In the genomic region with DNA sequence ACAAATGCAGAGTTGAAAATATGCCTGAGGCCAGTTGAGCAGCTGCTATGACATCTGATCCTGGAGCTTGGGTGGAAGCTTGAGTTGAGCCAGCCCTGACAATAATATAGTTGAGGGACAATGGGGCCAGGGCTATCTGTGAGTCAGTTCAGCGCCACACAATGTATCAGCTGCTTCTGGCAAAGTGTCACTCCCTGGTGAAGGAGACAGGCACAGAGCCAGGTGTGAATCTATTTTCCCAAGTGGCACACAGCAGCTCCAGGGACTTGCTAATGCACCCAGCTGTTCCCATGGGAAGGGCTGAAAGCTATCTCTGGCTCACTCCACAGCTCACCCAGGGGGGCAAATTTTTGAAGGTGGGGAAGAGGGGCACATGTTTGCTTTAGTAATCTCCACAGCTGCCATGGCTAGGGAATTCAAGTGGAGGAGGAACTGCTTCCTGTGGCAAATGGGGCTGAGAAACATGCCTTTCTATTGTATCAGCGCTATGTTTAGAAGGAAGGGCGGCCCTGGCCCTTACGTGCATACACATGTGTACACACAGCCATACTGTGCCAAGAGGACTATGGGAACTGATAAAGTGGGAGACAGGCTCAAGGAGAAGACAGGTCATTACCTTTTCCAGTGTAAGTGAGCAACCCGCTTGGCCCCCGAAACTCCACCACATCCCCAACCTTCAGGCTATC, we compare ENCODE assay signal across 11 cellular contexts. TPM values are rescaled to one million over a fixed set of nuclear protein-coding genes. Genes with fewer than 3 reads are reported as not detected.
DNase-seq lines count a peak whose midpoint lies in the region; ATAC-seq and TF ChIP-seq lines count a peak whose summit lies in the region.
"Had no signal": no experiment of that assay in that cellular context is flagged by ENCODE, and none has a peak within 500 bp of the region (broad histone marks: within the 10 kb centered on the region; RNA-seq: fewer than 3 reads in every experiment).

No MANE protein-coding gene starts in this region.

- H3K27me3 Mint-ChIP-seq in effector memory CD8-positive, alpha-beta T cell = no peaks in the 10 kb centered on the region
- H3K27me3 Mint-ChIP-seq in osteocyte (ENCODE audit: unreplicated experiment) = no peaks in the 10 kb centered on the region

- H3K27ac Mint-ChIP-seq in effector memory CD8-positive, alpha-beta T cell = peak overlapping the region; percentile 65 to 84
- H3K27ac Mint-ChIP-seq in osteocyte (ENCODE audit: unreplicated experiment) = peak overlapping the region; percentile 6

- CTCF ChIA-PET in HEK293 (lab: Yijun Ruan, JAX) = interaction anchor here (0.7 kb wide), 1 partner anchor 76 kb away, joined by 3 read pairs; a partner anchor contains a TSS

- H3K4me1 Mint-ChIP-seq in effector memory CD8-positive, alpha-beta T cell (ENCODE audit: low read depth in 2 of 2) = peaks cover 11 to 20% of the 10 kb centered on the region in 2 donors
- peaks cover 23% of the 10 kb centered on the region for H3K4me1 Mint-ChIP-seq in osteocyte (ENCODE audit: unreplicated experiment)

- DNase-seq in NCI-H2171 treated with DMSO at 0.1 percent for 48 hours (lab: John Stamatoyannopoulos, UW) = peak; percentile 92
- DNase-seq in effector memory CD8-positive, alpha-beta T cell = no peak
- no peak for DNase-seq in osteocyte (ENCODE audit: extremely low spot score, unreplicated experiment)
- DNase-seq in stimulated activated CD4-positive, alpha-beta T cell treated with anti-CD3 and anti-CD28 coated beads, Interleukin-2, amount 100 ng/mL, for 48 hours = no peak
- no peak for DNase-seq in activated CD8-positive, alpha-beta memory T cell treated with anti-CD3 and anti-CD28 coated beads for 24 hours
- DNase-seq: activated naive CD4-positive, alpha-beta T cell treated with anti-CD3 and anti-CD28 coated beads, Interleukin-2, amount 50 U/mL, for 16 hours; OCI-M1 had no signal

- no peak for ATAC-seq in effector memory CD8-positive, alpha-beta T cell (replicated peaks)
- ATAC-seq in HG02759 (IDR thresholded peaks at IDR 0.05; ENCODE audit: unreplicated experiment) = no peak
- ATAC-seq in HG03045 (IDR thresholded peaks at IDR 0.05; ENCODE audit: unreplicated experiment) = no peak
- ATAC-seq: GM12878 had no signal

- no peaks in the 10 kb centered on the region for H3K9me3 ChIP-seq in HEK293 (ENCODE audit: control insufficient read depth, insufficient read depth, low read depth, low read length)

- TF ChIP-seq CTCF in HEK293 (tag by site-specific recombination; IDR thresholded peaks at IDR 0.05) = no peak
- no peak for TF ChIP-seq CTCF in osteocyte (IDR thresholded peaks at IDR 0.05)

- no peak overlapping the region for H3K4me3 Mint-ChIP-seq in effector memory CD8-positive, alpha-beta T cell
- no peak overlapping the region for H3K4me3 Mint-ChIP-seq in osteocyte (ENCODE audit: unreplicated experiment)

- peaks cover 12% of the 10 kb centered on the region for H3K36me3 Mint-ChIP-seq in effector memory CD8-positive, alpha-beta T cell (ENCODE audit: insufficient read depth)
- H3K36me3 Mint-ChIP-seq in osteocyte (ENCODE audit: unreplicated experiment) = peaks cover 5% of the 10 kb centered on the region

- peaks cover 0 to 51% of the 10 kb centered on the region in 2 experiments; a peak in 1 of 3 replicates for H3K36me3 ChIP-seq in HEK293 (ENCODE audit: control insufficient read depth in 2 of 2, insufficient read depth in 1 of 2, low read length in 2 of 2)

- H3K27ac ChIP-seq in HEK293 (ENCODE audit: extremely low read depth, low read depth, low read length) = no peak overlapping the region

- no peak overlapping the region for H3K4me3 ChIP-seq in HEK293 (ENCODE audit: low read depth, low read length)
- H3K4me3 ChIP-seq: GM12878 had no signal

- POLR2A ChIA-PET in HEK293 (lab: Yijun Ruan, JAX) = interaction anchor here (1.0 kb wide), 1 partner anchor 10 kb away, joined by 3 read pairs; no protein-coding TSS in a partner anchor

- no peaks in the 10 kb centered on the region for H3K9me3 Mint-ChIP-seq in effector memory CD8-positive, alpha-beta T cell
- no peaks in the 10 kb centered on the region for H3K9me3 Mint-ChIP-seq in osteocyte (ENCODE audit: unreplicated experiment)

- 0 out of 2 replicates have a peak, but pooled peaks cover 2% of the 10 kb centered on the region for H3K4me1 ChIP-seq in HEK293 (ENCODE audit: control insufficient read depth, insufficient read depth, low read length)

TF ChIP-seq in HEK293, 187 proteins besides CTCF, POLR2A, EP300 and RAD21:
- TF ChIP-seq ZNF621 (tag by site-specific recombination; IDR thresholded peaks at IDR 0.05) (no peak), ZNF76 (tag by site-specific recombination; IDR thresholded peaks at IDR 0.05; ENCODE audit: borderline replicate concordance, low read depth) (no peak), ZNF37A (tag by site-specific recombination; IDR thresholded peaks at IDR 0.05) (no peak), GLIS1 (tag by site-specific recombination; IDR thresholded peaks at IDR 0.05) (0 out of 2 replicates have a peak, but pooled peaks have one; percentile 15), MZF1 (tag by site-specific recombination; IDR thresholded peaks at IDR 0.05; ENCODE audit: borderline replicate concordance) (no peak), ZIC2 (tag by site-specific recombination; IDR thresholded peaks at IDR 0.05) (peak; percentile 67)

RNA-seq across cellular contexts. Expression of a gene that starts 2.2 kb away (rescaled TPM):
- total RNA-seq in osteocyte = 50.3 and 55.6 TPM in 2 replicates

RNA-seq across cellular contexts. Expression of a gene that starts 6.8 kb away (rescaled TPM):
- total RNA-seq in osteocyte = 72.3 and 77.0 TPM in 2 replicates

RNA-seq across cellular contexts. Expression of a gene that starts 37.9 kb away (rescaled TPM):
- total RNA-seq in osteocyte = 24.2 and 26.2 TPM in 2 replicates

RNA-seq across cellular contexts. Expression of a gene that starts 42.3 kb away (rescaled TPM):
- 59.6 and 65.9 TPM in 2 replicates for total RNA-seq in osteocyte
